Comparison of ENCODE assay signal across 33 cellular contexts in genomic region chr19:34759218-34759917, GRCh38.
"Had no signal": no experiment of that assay in that cellular context is flagged by ENCODE, and none has a peak within 500 bp of the region (broad histone marks: within the 10 kb centered on the region; RNA-seq: fewer than 3 reads in every experiment).

No MANE protein-coding gene starts in this region.

- H3K27me3 ChIP-seq: brain microvascular endothelial cell, heart left ventricle, neutrophil, ovary, tibial nerve had no signal

- FAIRE-seq: astrocyte, endothelial cell of umbilical vein had no signal

- H3K9me3 ChIP-seq: prostate gland had no signal

- H3K4me1 ChIP-seq: heart left ventricle, prostate gland, tibial nerve had no signal

- H3K36me3 ChIP-seq: neutrophil, ovary, WERI-Rb-1 had no signal

- DNase-seq: activated CD4-positive, alpha-beta memory T cell treated with anti-CD3 and anti-CD28 coated beads for 36 hours; activated CD4-positive, alpha-beta T cell treated with anti-CD3 and anti-CD28 coated beads, Interleukin-2, amount 10 ng/mL, durations not matched to agents 24 days and 14 days; activated CD4-positive, CD25-positive, alpha-beta regulatory T cell treated with anti-CD3 and anti-CD28 coated beads, Interleukin-2, amount 50 U/mL, for 72 hours; activated CD8-positive, alpha-beta memory T cell treated with anti-CD3 and anti-CD28 coated beads, Interleukin-2, amount 50 U/mL, for 4 hours; activated effector memory CD4-positive, alpha-beta T cell treated with anti-CD3 and anti-CD28 coated beads, Interleukin-2, amount 50 U/mL, for 16 hours; activated naive CD4-positive, alpha-beta T cell treated with anti-CD3 and anti-CD28 coated beads for 36 hours; activated naive CD8-positive, alpha-beta T cell treated with anti-CD3 and anti-CD28 coated beads, Interleukin-2, amount 10 ng/mL, durations not matched to agents 7 days and 5 days; activated T-cell treated with anti-CD3 and anti-CD28 coated beads, Interleukin-2, amount 50 U/mL, for 1 hour; amniotic stem cell; brain microvascular endothelial cell; cortex of kidney; effector memory CD8-positive, alpha-beta T cell; foreskin fibroblast; heart left ventricle; hypothalamus; naive B cell; nephron progenitor cell; ovary; retina; stimulated activated CD4-positive, alpha-beta T cell treated with anti-CD3 and anti-CD28 coated beads, Interleukin-15, amount 100 ng/mL, for 24 hours; stimulated activated CD4-positive, alpha-beta T cell treated with anti-CD3 and anti-CD28 coated beads, Interleukin-2, amount 100 ng/mL, for 24 hours; stimulated activated naive B cell treated with anti-CD40 and anti-IgM and Interleukin-4, amounts not matched to agents 10 μg/mL and 1 μg/mL and 100 μg/mL, for 72 hours; SW 1271; T-helper 17 cell; T1000; WERI-Rb-1 had no signal

- ATAC-seq: effector memory CD8-positive, alpha-beta T cell; heart left ventricle; left lobe of liver; stimulated activated naive B cell treated with anti-CD40 and anti-IgM and Interleukin-4, amounts not matched to agents 10 μg/mL and 1 μg/mL and 100 μg/mL, for 72 hours; T-helper 17 cell had no signal

- H3K4me3 ChIP-seq: heart left ventricle, lung, ovary, prostate gland, tibial nerve had no signal

- H3K27ac ChIP-seq: brain microvascular endothelial cell, heart left ventricle, neutrophil, ovary, prostate gland, tibial nerve, WERI-Rb-1 had no signal
